ENCODE assay signal across 23 cellular contexts in genomic region chr17:3034578-3034920, GRCh38. TPM values are rescaled to one million over a fixed set of nuclear protein-coding genes. Genes with fewer than 3 reads are reported as not detected.
DNase-seq lines count a peak whose midpoint lies in the region; ATAC-seq and TF ChIP-seq lines count a peak whose summit lies in the region.
"Had no signal": no experiment of that assay in that cellular context is flagged by ENCODE, and none has a peak within 500 bp of the region (broad histone marks: within the 10 kb centered on the region; RNA-seq: fewer than 3 reads in every experiment).

No MANE protein-coding gene starts in this region.

- intact Hi-C loops in activated CD4-positive, alpha-beta memory T cell treated with anti-CD3 and anti-CD28 coated beads for 36 hours (cut with micrococcal nuclease) = no loop called here

- H3K4ac ChIP-seq in neuronal stem cell (ENCODE audit: low read length) = no peak overlapping the region

- H2AK5ac ChIP-seq in neuronal stem cell (ENCODE audit: low read depth, low read length) = peak overlapping the region; percentile 11

- H3K79me2 ChIP-seq in SK-N-SH (ENCODE audit: insufficient read depth) = no peaks in the 10 kb centered on the region

- TF ChIP-seq CTCF in glutamatergic neuron (IDR thresholded peaks at IDR 0.05; ENCODE audit: partially characterized antibody, unreplicated experiment) (no peak), SK-N-SH (IDR thresholded peaks at IDR 0.05) (no peak)

- H3K4me3 Mint-ChIP-seq in activated CD4-positive, alpha-beta memory T cell treated with anti-CD3 and anti-CD28 coated beads, Interleukin-2, amount 10 ng/mL, durations not matched to agents 7 days and 5 days = no peak overlapping the region
- H3K4me3 Mint-ChIP-seq in activated CD4-positive, alpha-beta memory T cell treated with anti-CD3 and anti-CD28 coated beads for 36 hours = no peak overlapping the region
- no peak overlapping the region for H3K4me3 Mint-ChIP-seq in glutamatergic neuron (ENCODE audit: unreplicated experiment)
- H3K4me3 Mint-ChIP-seq: CD14-positive monocyte, H9, HFFc6 had no signal

- H3K9me3 Mint-ChIP-seq in activated CD4-positive, alpha-beta memory T cell treated with anti-CD3 and anti-CD28 coated beads, Interleukin-2, amount 10 ng/mL, durations not matched to agents 7 days and 5 days = no peaks in the 10 kb centered on the region
- H3K9me3 Mint-ChIP-seq in activated CD4-positive, alpha-beta memory T cell treated with anti-CD3 and anti-CD28 coated beads for 36 hours = no peaks in the 10 kb centered on the region
- H3K9me3 Mint-ChIP-seq in glutamatergic neuron (ENCODE audit: unreplicated experiment) = peaks cover 10% of the 10 kb centered on the region
- H3K9me3 Mint-ChIP-seq: CD14-positive monocyte, H9 had no signal

- TF ChIP-seq RAD21 in SK-N-SH (IDR thresholded peaks at IDR 0.05; ENCODE audit: low read length) = no peak

- CTCF ChIA-PET in activated CD4-positive, alpha-beta memory T cell treated with anti-CD3 and anti-CD28 coated beads, Interleukin-2, amount 10 ng/mL, durations not matched to agents 7 days and 5 days (lab: Charles Lee) = interaction anchor here (0.7 kb wide), 1 partner anchor 246 kb away, joined by 3 read pairs; no protein-coding TSS in a partner anchor
- CTCF ChIA-PET in activated CD4-positive, alpha-beta memory T cell treated with anti-CD3 and anti-CD28 coated beads for 36 hours (lab: Charles Lee) = interaction anchor here (0.8 kb wide), 1 partner anchor 248 kb away, joined by 3 read pairs; no protein-coding TSS in a partner anchor
- CTCF ChIA-PET in SK-N-SH (lab: Yijun Ruan, JAX) = interaction anchor here (0.6 to 3.2 kb wide), 3 partner anchors 14 to 622 kb away, joined by 3 to 18 read pairs (median 3); no protein-coding TSS in a partner anchor

- no CpG with 5 or more reads among the region's 9 CpGs for WGBS in neuronal stem cell (ENCODE audit: extremely low coverage in 2 of 2, insufficient read length in 2 of 2, insufficient replicate concordance in 1 of 2), 2 donors
- WGBS in SK-N-SH (ENCODE audit: low lambda C conversion rate) = 90% methylated on average over 9 of the region's 9 CpGs

- no peak overlapping the region for H2BK12ac ChIP-seq in neuronal stem cell (ENCODE audit: low read length)

- no peaks in the 10 kb centered on the region for H3K9me3 ChIP-seq in BLaER1 treated with 17β-estradiol and CSF1 and Interleukin-3, amounts not matched to agents 10 nM and 100 nM (replicated peaks in 1 of 11)
- H3K9me3 ChIP-seq in neuronal stem cell (replicated peaks in 1 of 2; ENCODE audit: control insufficient read depth in 2 of 2, insufficient read depth in 1 of 2, low read depth in 1 of 2, low read length in 2 of 2) = no peaks in the 10 kb centered on the region
- H3K9me3 ChIP-seq in SK-N-SH = no peaks in the 10 kb centered on the region

- no peak overlapping the region for H2BK120ac ChIP-seq in neuronal stem cell (ENCODE audit: low read depth, low read length)

- TF ChIP-seq EP300 in SK-N-SH (IDR thresholded peaks at IDR 0.05; ENCODE audit: borderline replicate concordance in 1 of 2, low read depth in 1 of 2, low read length in 1 of 2) = no peak

- peaks cover 35 to 64% (median 53%) of the 10 kb centered on the region in 10 experiments for H3K4me1 ChIP-seq in BLaER1 treated with 17β-estradiol and CSF1 and Interleukin-3, amounts not matched to agents 10 nM and 100 nM
- H3K4me1 ChIP-seq in neuronal stem cell (ENCODE audit: control insufficient read depth in 2 of 2, insufficient read depth in 1 of 2, low read depth in 1 of 2, low read length in 2 of 2) = peaks cover 0 to 5% of the 10 kb centered on the region in 2 donors
- peaks cover 0 to 5% of the 10 kb centered on the region in 2 experiments; a peak in 1 of 4 replicates for H3K4me1 ChIP-seq in SK-N-SH (ENCODE audit: control insufficient read depth in 1 of 2, insufficient read depth in 2 of 2, low read depth in 1 of 2, low read length in 1 of 2)

- peak; percentile 12 for DNase-seq in activated CD4-positive, alpha-beta memory T cell treated with anti-CD3 and anti-CD28 coated beads, Interleukin-2, amount 10 ng/mL, durations not matched to agents 7 days and 5 days
- no peak for DNase-seq in activated CD4-positive, alpha-beta memory T cell treated with anti-CD3 and anti-CD28 coated beads for 36 hours
- no peak for DNase-seq in glutamatergic neuron
- no peak for DNase-seq in neuronal stem cell (ENCODE audit: low spot score)
- no peak for DNase-seq in DMS53 (lab: John Stamatoyannopoulos, UW)
- no peak for DNase-seq in SK-N-SH
- DNase-seq: 8988T; EL; GM23248; H9; HFFc6; Karpas-422; MV-4-11; NCI-H1105 treated with DMSO at 0.1 percent for 48 hours; NCI-H2029 treated with DMSO at 0.1 percent for 48 hours; NCI-H345; NCI-H524; NCI-H774; NK-92 treated with Interleukin-12 subunit alpha and Interleukin-12 subunit beta, amount 100 ng/mL, for 24 hours had no signal

- H2BK5ac ChIP-seq in neuronal stem cell (ENCODE audit: low read length) = no peak overlapping the region

- no peak overlapping the region for H2BK15ac ChIP-seq in neuronal stem cell (ENCODE audit: low read length)

- H3K79me1 ChIP-seq in neuronal stem cell (ENCODE audit: low read depth, low read length) = peaks cover 3% of the 10 kb centered on the region

- ATAC-seq in GM18858 (IDR thresholded peaks at IDR 0.05; ENCODE audit: unreplicated experiment) = no peak

- peaks cover 0 to 7% (median 0%) of the 10 kb centered on the region in 11 experiments; a peak in 5 of 22 replicates for H4K20me1 ChIP-seq in BLaER1 treated with 17β-estradiol and CSF1 and Interleukin-3, amounts not matched to agents 10 nM and 100 nM
- no peaks in the 10 kb centered on the region for H4K20me1 ChIP-seq in SK-N-SH (ENCODE audit: insufficient read depth)

- H4K91ac ChIP-seq in neuronal stem cell (ENCODE audit: low read depth, low read length, poor library complexity) = no peak overlapping the region

- H4K8ac ChIP-seq in neuronal stem cell (ENCODE audit: low read depth, low read length) = no peak overlapping the region

- H3K14ac ChIP-seq in neuronal stem cell (ENCODE audit: low read length) = peak overlapping the region; percentile 89

- peak overlapping the region in 9 of 11 experiments; percentile 28 to 49 (median 40); a peak in 14 of 22 replicates for H3K4me2 ChIP-seq in BLaER1 treated with 17β-estradiol and CSF1 and Interleukin-3, amounts not matched to agents 10 nM and 100 nM
- no peak overlapping the region for H3K4me2 ChIP-seq in neuronal stem cell (ENCODE audit: insufficient read depth, low read length, poor library complexity, severe bottlenecking)
- H3K4me2 ChIP-seq in SK-N-SH = no peak overlapping the region

- no peak overlapping the region for H3K4me3 ChIP-seq in BLaER1 treated with 17β-estradiol and CSF1 and Interleukin-3, amounts not matched to agents 10 nM and 100 nM
- H3K4me3 ChIP-seq in neuronal stem cell (ENCODE audit: low read length in 2 of 2) = no peak overlapping the region
- no peak overlapping the region for H3K4me3 ChIP-seq in SK-N-SH (ENCODE audit: low read depth in 2 of 2, low read length in 1 of 2)
- H3K4me3 ChIP-seq: GM23248 had no signal

- no peaks in the 10 kb centered on the region for H3K27me3 ChIP-seq in BLaER1 treated with 17β-estradiol and CSF1 and Interleukin-3, amounts not matched to agents 10 nM and 100 nM
- H3K27me3 ChIP-seq in neuronal stem cell (ENCODE audit: control insufficient read depth in 3 of 3, insufficient read depth in 3 of 3, low read depth in 1 of 3, low read length in 3 of 3) = peaks cover 0 to 7% (median 0%) of the 10 kb centered on the region in 3 experiments
- H3K27me3 ChIP-seq in SK-N-SH (ENCODE audit: insufficient read depth) = no peaks in the 10 kb centered on the region

- H3K9me2 ChIP-seq in SK-N-SH = no peaks in the 10 kb centered on the region

- peak overlapping the region; percentile 43 for H3K23ac ChIP-seq in neuronal stem cell (ENCODE audit: low read depth, low read length, poor library complexity)

- peaks cover 3% of the 10 kb centered on the region for H3K36me3 Mint-ChIP-seq in activated CD4-positive, alpha-beta memory T cell treated with anti-CD3 and anti-CD28 coated beads, Interleukin-2, amount 10 ng/mL, durations not matched to agents 7 days and 5 days (ENCODE audit: low read depth)
- H3K36me3 Mint-ChIP-seq in activated CD4-positive, alpha-beta memory T cell treated with anti-CD3 and anti-CD28 coated beads for 36 hours = peaks cover under 1% of the 10 kb centered on the region
- H3K36me3 Mint-ChIP-seq in glutamatergic neuron (ENCODE audit: unreplicated experiment) = no peaks in the 10 kb centered on the region

- H3K27me3 Mint-ChIP-seq in activated CD4-positive, alpha-beta memory T cell treated with anti-CD3 and anti-CD28 coated beads, Interleukin-2, amount 10 ng/mL, durations not matched to agents 7 days and 5 days = no peaks in the 10 kb centered on the region
- no peaks in the 10 kb centered on the region for H3K27me3 Mint-ChIP-seq in activated CD4-positive, alpha-beta memory T cell treated with anti-CD3 and anti-CD28 coated beads for 36 hours
- peaks cover 6% of the 10 kb centered on the region for H3K27me3 Mint-ChIP-seq in glutamatergic neuron (ENCODE audit: unreplicated experiment)

- peaks cover 10% of the 10 kb centered on the region for H3F3A ChIP-seq in SK-N-SH (replicated peaks; ENCODE audit: insufficient read depth)

- peak overlapping the region; percentile 57 for H3K18ac ChIP-seq in neuronal stem cell (ENCODE audit: low read length)

- no peak overlapping the region for H3K27ac Mint-ChIP-seq in activated CD4-positive, alpha-beta memory T cell treated with anti-CD3 and anti-CD28 coated beads, Interleukin-2, amount 10 ng/mL, durations not matched to agents 7 days and 5 days
- H3K27ac Mint-ChIP-seq in activated CD4-positive, alpha-beta memory T cell treated with anti-CD3 and anti-CD28 coated beads for 36 hours = no peak overlapping the region
- H3K27ac Mint-ChIP-seq in glutamatergic neuron (ENCODE audit: unreplicated experiment) = peak overlapping the region; percentile 22
- H3K27ac Mint-ChIP-seq: HFFc6 had no signal

- peaks cover 0 to 56% (median 34%) of the 10 kb centered on the region in 11 experiments; a peak in 19 of 22 replicates for H3K36me3 ChIP-seq in BLaER1 treated with 17β-estradiol and CSF1 and Interleukin-3, amounts not matched to agents 10 nM and 100 nM
- H3K36me3 ChIP-seq in neuronal stem cell (replicated peaks in 1 of 2; ENCODE audit: control insufficient read depth in 2 of 2, insufficient read depth in 2 of 2, low read length in 2 of 2) (no peaks in the 10 kb centered on the region), SK-N-SH (replicated peaks in 1 of 2; ENCODE audit: control insufficient read depth in 1 of 2, insufficient read depth in 2 of 2, low read length in 1 of 2) (peaks cover 5 to 10% of the 10 kb centered on the region in 2 experiments)

- H3K9ac ChIP-seq in BLaER1 treated with 17β-estradiol and CSF1 and Interleukin-3, amounts not matched to agents 10 nM and 100 nM = peak overlapping the region in 2 of 11 experiments; percentile 20 to 27; a peak in 2 of 22 replicates
- H3K9ac ChIP-seq in neuronal stem cell (ENCODE audit: low read depth, low read length, poor library complexity) (no peak overlapping the region), SK-N-SH (no peak overlapping the region)
- H3K9ac ChIP-seq: GM23248 had no signal

- H2AFZ ChIP-seq in neuronal stem cell (ENCODE audit: low read length) (no peak overlapping the region), SK-N-SH (ENCODE audit: low read depth) (no peak overlapping the region)
- H2AFZ ChIP-seq: GM23248 had no signal

- peaks cover under 1% of the 10 kb centered on the region for H3K4me1 Mint-ChIP-seq in activated CD4-positive, alpha-beta memory T cell treated with anti-CD3 and anti-CD28 coated beads, Interleukin-2, amount 10 ng/mL, durations not matched to agents 7 days and 5 days
- peaks cover 5% of the 10 kb centered on the region for H3K4me1 Mint-ChIP-seq in activated CD4-positive, alpha-beta memory T cell treated with anti-CD3 and anti-CD28 coated beads for 36 hours (ENCODE audit: low read depth)
- H3K4me1 Mint-ChIP-seq in glutamatergic neuron (ENCODE audit: low read depth, unreplicated experiment) = peaks cover 22% of the 10 kb centered on the region
- H3K4me1 Mint-ChIP-seq: H9 had no signal

- H3K27ac ChIP-seq in BLaER1 treated with 17β-estradiol and CSF1 and Interleukin-3, amounts not matched to agents 10 nM and 100 nM = peak overlapping the region in 5 of 11 experiments; percentile 5 to 44 (median 21); a peak in 3 of 22 replicates
- H3K27ac ChIP-seq in neuronal stem cell (replicated peaks; ENCODE audit: low read length) (no peak overlapping the region), SK-N-SH (ENCODE audit: low read depth in 2 of 2, low read length in 1 of 2) (no peak overlapping the region)
- H3K27ac ChIP-seq: GM23248 had no signal

- POLR2A ChIA-PET in activated CD4-positive, alpha-beta memory T cell treated with anti-CD3 and anti-CD28 coated beads, Interleukin-2, amount 10 ng/mL, durations not matched to agents 7 days and 5 days (lab: Charles Lee) = no interaction called here
- POLR2A ChIA-PET in activated CD4-positive, alpha-beta memory T cell treated with anti-CD3 and anti-CD28 coated beads for 36 hours (lab: Charles Lee) = no interaction called here
- POLR2A ChIA-PET in SK-N-SH (lab: Yijun Ruan, JAX) = no interaction called here

RNA-seq across cellular contexts. Expression of gene OR1D5, which starts 28.9 kb away (rescaled TPM):
- total RNA-seq in activated CD4-positive, alpha-beta memory T cell treated with anti-CD3 and anti-CD28 coated beads, Interleukin-2, amount 10 ng/mL, durations not matched to agents 7 days and 5 days = not detected
- not detected for total RNA-seq in activated CD4-positive, alpha-beta memory T cell treated with anti-CD3 and anti-CD28 coated beads for 36 hours
- not detected for total RNA-seq in glutamatergic neuron (ENCODE audit: unreplicated experiment)
- not detected for polyA plus RNA-seq in neuronal stem cell (2013, experiment 1 of 2)
- not detected for polyA plus RNA-seq in neuronal stem cell (2013, experiment 2 of 2)
- not detected in 2 replicates for polyA plus RNA-seq in SK-N-SH (2012; rRNA removed)
- polyA plus RNA-seq in SK-N-SH (2012; cell fraction: cytosol; rRNA removed) = not detected in 2 replicates
- polyA plus RNA-seq in SK-N-SH (2012; cell fraction: nucleus; rRNA removed) = not detected in 2 replicates
- total RNA-seq: GM23248, H9, HFFc6, M059J had no signal
- polyA plus RNA-seq: CD14-positive monocyte, GM23248 had no signal

Comparison
In these comparisons a context has a peak if more than half of its experiments do, and no peak if none do; other contexts are left out.
1. H3K4me2 ChIP-seq: peak in BLaER1 treated with 17β-estradiol and CSF1 and Interleukin-3, amounts not matched to agents 10 nM and 100 nM (9 of 11); none in neuronal stem cell (single experiment) and SK-N-SH (single experiment).